27 cellular contexts compared by ENCODE assay signal in genomic region chr12:103100226-103100866, GRCh38.
"Had no signal": no experiment of that assay in that cellular context is flagged by ENCODE, and none has a peak within 500 bp of the region (broad histone marks: within the 10 kb centered on the region; RNA-seq: fewer than 3 reads in every experiment).

No MANE protein-coding gene starts in this region.

- DNase-seq: colonic mucosa; effector CD8-positive, alpha-beta T cell; foreskin keratinocyte; glutamatergic neuron; heart right ventricle; hippocampal formation; left cardiac atrium; left ventricle myocardium superior; lower lobe of right lung; naive thymus-derived CD8-positive, alpha-beta T cell; nephron progenitor cell; small intestine; stimulated activated CD4-positive, alpha-beta T cell treated with anti-CD3 and anti-CD28 coated beads, Interleukin-1b, Interleukin-23, amount 100 ng/mL, for 48 hours; stimulated activated CD4-positive, alpha-beta T cell treated with anti-CD3 and anti-CD28 coated beads, Interleukin-4, amount 100 ng/mL, for 1 hour; stimulated activated CD8-positive, alpha-beta memory T cell treated with anti-CD3 and anti-CD28 coated beads, Interleukin-4, amount 100 ng/mL, for 48 hours; stimulated activated naive CD4-positive, alpha-beta T cell; stimulated activated naive CD8-positive, alpha-beta T cell treated with anti-CD3 and anti-CD28 coated beads, Interleukin-15, amount 100 ng/mL, for 72 hours; transverse colon; upper lobe of right lung; uterus had no signal

- H3K36me3 ChIP-seq: colonic mucosa, esophagus muscularis mucosa, gastroesophageal sphincter, heart right ventricle, lower lobe of right lung, neutrophil, pancreas, right lobe of liver, suprapubic skin, transverse colon, upper lobe of right lung, uterus had no signal

- H3K9me3 ChIP-seq: colonic mucosa, esophagus muscularis mucosa, gastroesophageal sphincter, lower lobe of right lung, neutrophil, pancreas, right lobe of liver, transverse colon, upper lobe of right lung, uterus had no signal

- H3K36me3 Mint-ChIP-seq: naive thymus-derived CD8-positive, alpha-beta T cell had no signal

- H3K4me1 Mint-ChIP-seq: naive thymus-derived CD8-positive, alpha-beta T cell; nephron progenitor cell; stimulated activated naive CD8-positive, alpha-beta T cell treated with anti-CD3 and anti-CD28 coated beads, Interleukin-15, amount 100 ng/mL, for 72 hours had no signal

- H3K4me3 Mint-ChIP-seq: dendritic cell treated with granulocyte-macrophage colony-stimulating factor and Interleukin-4, amounts not matched to agents 40 ng/mL and 50 ng/mL, for 4 days; naive thymus-derived CD8-positive, alpha-beta T cell; nephron progenitor cell; stimulated activated naive CD8-positive, alpha-beta T cell treated with anti-CD3 and anti-CD28 coated beads, Interleukin-15, amount 100 ng/mL, for 72 hours had no signal

- H3K27ac ChIP-seq: colonic mucosa, esophagus muscularis mucosa, foreskin keratinocyte, gastroesophageal sphincter, heart right ventricle, lower lobe of right lung, neutrophil, pancreas, right lobe of liver, suprapubic skin, transverse colon, upper lobe of right lung, uterus had no signal

- H3K4me3 ChIP-seq: colonic mucosa, esophagus muscularis mucosa, gastroesophageal sphincter, heart right ventricle, lower lobe of right lung, pancreas, right lobe of liver, suprapubic skin, transverse colon, upper lobe of right lung, uterus had no signal

- H3K27me3 Mint-ChIP-seq: dendritic cell treated with granulocyte-macrophage colony-stimulating factor and Interleukin-4, amounts not matched to agents 40 ng/mL and 50 ng/mL, for 4 days had no signal

- H3K9me3 Mint-ChIP-seq: nephron progenitor cell had no signal

- H3K27ac Mint-ChIP-seq: dendritic cell treated with granulocyte-macrophage colony-stimulating factor and Interleukin-4, amounts not matched to agents 40 ng/mL and 50 ng/mL, for 4 days; naive thymus-derived CD8-positive, alpha-beta T cell; nephron progenitor cell; stimulated activated naive CD8-positive, alpha-beta T cell treated with anti-CD3 and anti-CD28 coated beads, Interleukin-15, amount 100 ng/mL, for 72 hours had no signal

- H3K27me3 ChIP-seq: colonic mucosa, foreskin keratinocyte, neutrophil, pancreas, right lobe of liver, suprapubic skin, transverse colon, upper lobe of right lung, uterus had no signal

- ATAC-seq: foreskin keratinocyte; gastroesophageal sphincter; heart right ventricle; left cardiac atrium; left ventricle myocardium superior; lower lobe of right lung; naive thymus-derived CD8-positive, alpha-beta T cell; pancreas; right lobe of liver; stimulated activated naive CD8-positive, alpha-beta T cell treated with anti-CD3 and anti-CD28 coated beads, Interleukin-15, amount 100 ng/mL, for 72 hours; upper lobe of right lung had no signal

- H3K4me1 ChIP-seq: colonic mucosa, esophagus muscularis mucosa, foreskin keratinocyte, gastroesophageal sphincter, heart right ventricle, lower lobe of right lung, pancreas, right lobe of liver, suprapubic skin, transverse colon, upper lobe of right lung, uterus had no signal
